In the genomic region with DNA sequence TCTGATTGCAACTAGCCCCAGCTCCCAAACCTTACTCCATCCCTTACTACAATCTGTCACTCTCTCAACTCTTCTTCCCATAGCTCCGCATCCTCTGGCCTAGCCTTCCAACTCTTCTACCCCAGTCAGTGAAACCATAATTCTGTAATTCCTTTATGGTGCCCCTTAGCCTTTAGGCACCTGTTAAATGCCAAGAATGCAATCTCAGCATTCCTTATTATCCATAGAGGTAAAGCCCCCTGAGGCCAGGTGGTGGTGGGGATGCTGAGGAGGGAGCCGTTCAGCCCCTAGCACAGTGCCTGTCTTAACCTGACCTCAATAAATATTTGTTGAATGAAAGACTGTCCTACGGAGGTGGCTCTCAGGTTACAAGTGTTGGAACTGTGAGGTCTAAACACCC, we compare ENCODE assay signal across 17 cellular contexts. TPM values are rescaled to one million over a fixed set of nuclear protein-coding genes. Genes with fewer than 3 reads are reported as not detected.
A peak's percentile ranks its signal among the peaks of the same experiment; 100 is the strongest.
DNase-seq lines count a peak whose midpoint lies in the region; ATAC-seq and TF ChIP-seq lines count a peak whose summit lies in the region.
"Had no signal": no experiment of that assay in that cellular context is flagged by ENCODE, and none has a peak within 500 bp of the region (broad histone marks: within the 10 kb centered on the region; RNA-seq: fewer than 3 reads in every experiment).

No MANE protein-coding gene starts in this region.

- TF ChIP-seq CTCF in ascending aorta (IDR thresholded peaks at IDR 0.05) (no peak), coronary artery (IDR thresholded peaks at IDR 0.05) (no peak)

- H3K4me1 ChIP-seq in ascending aorta: peaks cover 10 to 29% of the 10 kb centered on the region in 2 donors
- H3K4me1 ChIP-seq in subcutaneous abdominal adipose tissue (ENCODE audit: control insufficient read depth in 5 of 5, insufficient read depth in 5 of 5, low read length in 5 of 5): peaks cover 0 to 75% (median 45%) of the 10 kb centered on the region in 5 donors

- no peak overlapping the region for H3K9ac ChIP-seq in subcutaneous abdominal adipose tissue (ENCODE audit: low read length in 5 of 5)
- H3K9ac ChIP-seq: GM23248, KMS-11 had no signal

- DNase-seq in ascending aorta (ENCODE audit: low spot score in 2 of 2): no peak
- no peak for DNase-seq in coronary artery (ENCODE audit: low spot score)
- peak; percentile 33 for DNase-seq in left kidney (ENCODE audit: low read depth, low spot score)
- DNase-seq in stimulated activated naive CD8-positive, alpha-beta T cell treated with anti-CD3 and anti-CD28 coated beads, Interleukin-15, Interleukin-2, amounts not matched to agents 100 U/mL and 50 U/mL, for 24 hours: no peak
- DNase-seq in DMS79 treated with DMSO at 0.1 percent for 48 hours (lab: John Stamatoyannopoulos, UW): no peak
- DNase-seq: CD4-positive, alpha-beta memory T cell; NCI-H1436; NCI-H2029; NCI-H2171; NCI-H446 treated with DMSO at 0.1 percent for 48 hours had no signal

- H3K27ac ChIP-seq in ascending aorta (peak overlapping the region; percentile 86 to 96), coronary artery (peak overlapping the region; percentile 58 to 85), subcutaneous abdominal adipose tissue (ENCODE audit: low read depth, low read length) (peak overlapping the region; percentile 91)
- H3K27ac ChIP-seq: GM23248, KMS-11, SJSA1 had no signal

- no peak for ATAC-seq in stimulated activated naive CD8-positive, alpha-beta T cell treated with anti-CD3 and anti-CD28 coated beads, Interleukin-15, Interleukin-2, amounts not matched to agents 100 U/mL and 50 U/mL, for 24 hours
- no peak for ATAC-seq in HG02571 (IDR thresholded peaks at IDR 0.05; ENCODE audit: unreplicated experiment)
- ATAC-seq: HCT116 had no signal

- H3K36me3 ChIP-seq in ascending aorta (peaks cover 30 to 61% of the 10 kb centered on the region in 2 donors), subcutaneous abdominal adipose tissue (ENCODE audit: control insufficient read depth in 5 of 5, insufficient read depth in 5 of 5, low read length in 5 of 5) (peaks cover 0 to 8% (median 0%) of the 10 kb centered on the region in 5 donors)
- H3K36me3 ChIP-seq: SJSA1 had no signal

- no peaks in the 10 kb centered on the region for H3K9me3 ChIP-seq in ascending aorta
- no peaks in the 10 kb centered on the region for H3K9me3 ChIP-seq in subcutaneous abdominal adipose tissue (ENCODE audit: control insufficient read depth in 5 of 5, low read length in 5 of 5)
- H3K9me3 ChIP-seq: SJSA1 had no signal

- H3K4me3 ChIP-seq in ascending aorta (no peak overlapping the region), coronary artery (no peak overlapping the region), subcutaneous abdominal adipose tissue (ENCODE audit: low read depth in 1 of 5, low read length in 5 of 5) (no peak overlapping the region)
- H3K4me3 ChIP-seq: GM23248, SJSA1 had no signal

- intact Hi-C loops in ascending aorta (cut with DNase I): no loop called here

- H3K27me3 ChIP-seq in ascending aorta: no peaks in the 10 kb centered on the region
- no peaks in the 10 kb centered on the region for H3K27me3 ChIP-seq in subcutaneous abdominal adipose tissue (ENCODE audit: control insufficient read depth in 5 of 5, insufficient read depth in 4 of 5, low read length in 5 of 5)
- H3K27me3 ChIP-seq: SJSA1 had no signal

RNA-seq across cellular contexts. Expression of a gene that starts 14.0 kb away (rescaled TPM):
- total RNA-seq in ascending aorta: 316 TPM
- total RNA-seq: CD4-positive, alpha-beta memory T cell; M059J had no signal

RNA-seq across cellular contexts. Expression of a gene that starts 21.8 kb away (rescaled TPM):
- total RNA-seq in ascending aorta: not detected
- total RNA-seq: CD4-positive, alpha-beta memory T cell; GM23248; M059J; SJSA1 had no signal

RNA-seq across cellular contexts. Expression of a gene that starts 31.1 kb away (rescaled TPM):
- 37.9 TPM for total RNA-seq in ascending aorta

RNA-seq across cellular contexts. Expression of a gene that starts 48.2 kb away (rescaled TPM):
- total RNA-seq in ascending aorta: 1.2 TPM
- total RNA-seq: CD4-positive, alpha-beta memory T cell; GM23248; M059J; SJSA1 had no signal

RNA-seq across cellular contexts. Expression of a gene that starts 59.6 kb away (rescaled TPM):
- total RNA-seq in ascending aorta: not detected
- total RNA-seq: CD4-positive, alpha-beta memory T cell; GM23248; M059J; SJSA1 had no signal
